Comparison of ENCODE assay signal across 8 cellular contexts in the genomic region with DNA sequence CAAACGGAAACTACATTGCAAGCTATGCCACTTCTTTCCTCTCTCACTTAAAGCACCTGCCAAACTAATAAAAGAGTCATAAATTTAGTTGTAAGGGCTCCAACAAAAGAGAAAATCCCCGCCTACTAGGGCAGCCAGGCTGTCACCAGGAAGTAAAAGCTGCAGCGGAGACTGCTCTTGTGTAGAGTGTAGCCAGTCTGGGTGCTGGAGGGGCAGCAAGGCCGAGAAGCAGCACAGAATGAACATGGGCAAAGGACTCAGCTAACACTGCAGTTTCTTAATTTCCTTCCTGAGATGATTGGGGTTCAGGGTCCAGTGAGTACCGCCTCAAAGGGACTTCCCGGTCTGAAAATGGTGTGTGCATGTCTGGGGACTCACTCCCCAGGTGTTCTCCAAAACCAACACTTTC.
DNase-seq lines count a peak whose midpoint lies in the region; ATAC-seq and TF ChIP-seq lines count a peak whose summit lies in the region.

No MANE protein-coding gene starts in this region.

- peak overlapping the region; percentile 2 for H3K18ac ChIP-seq in neuronal stem cell (ENCODE audit: low read length)

- no peak overlapping the region for H2BK15ac ChIP-seq in neuronal stem cell (ENCODE audit: low read length)

- peak in 2 of 3 donors; percentile 10 to 32 for DNase-seq in CD4-positive, CD25-positive, alpha-beta regulatory T cell
- DNase-seq in NCI-H146 (lab: John Stamatoyannopoulos, UW) (peak; percentile 82), neuronal stem cell (ENCODE audit: low spot score) (no peak), SW 1271 (lab: John Stamatoyannopoulos, UW) (no peak), HCEC 1CT (no peak)
- DNase-seq in activated CD8-positive, alpha-beta T cell treated with anti-CD3 and anti-CD28 coated beads for 36 hours = peak; percentile 46

- H2BK120ac ChIP-seq in neuronal stem cell (ENCODE audit: low read depth, low read length) = no peak overlapping the region

- H3K23ac ChIP-seq in neuronal stem cell (ENCODE audit: low read depth, low read length, poor library complexity) = no peak overlapping the region

- peak overlapping the region in 2 of 4 donors; percentile 59 to 60 for H3K4me3 Mint-ChIP-seq in CD4-positive, CD25-positive, alpha-beta regulatory T cell
- H3K4me3 Mint-ChIP-seq in activated CD8-positive, alpha-beta T cell treated with anti-CD3 and anti-CD28 coated beads for 36 hours = peak overlapping the region; percentile 44

- peak overlapping the region; percentile 90 for H2AFZ ChIP-seq in neuronal stem cell (ENCODE audit: low read length)

- no CpG with 5 or more reads among the region's 6 CpGs for WGBS in neuronal stem cell (ENCODE audit: extremely low coverage in 2 of 2, insufficient read length in 2 of 2, insufficient replicate concordance in 1 of 2), 2 donors

- no peak overlapping the region for H3K27ac ChIP-seq in CD4-positive, CD25-positive, alpha-beta regulatory T cell (ENCODE audit: insufficient read depth, low read length, poor library complexity, severe bottlenecking)
- H3K27ac ChIP-seq in neuronal stem cell (replicated peaks; ENCODE audit: low read length) = no peak overlapping the region

- no peak overlapping the region for H4K8ac ChIP-seq in neuronal stem cell (ENCODE audit: low read depth, low read length)

- no peaks in the 10 kb centered on the region for H3K9me3 ChIP-seq in CD4-positive, CD25-positive, alpha-beta regulatory T cell (ENCODE audit: control insufficient read depth in 2 of 2, low read length in 2 of 2)
- H3K9me3 ChIP-seq in neuronal stem cell (replicated peaks in 1 of 2; ENCODE audit: control insufficient read depth in 2 of 2, insufficient read depth in 1 of 2, low read depth in 1 of 2, low read length in 2 of 2) = no peaks in the 10 kb centered on the region

- POLR2A ChIA-PET in activated CD8-positive, alpha-beta T cell treated with anti-CD3 and anti-CD28 coated beads for 36 hours (lab: Charles Lee) = interaction anchor here (0.8 to 1.5 kb wide), 3 partner anchors 8 to 11 kb away, joined by 3 to 4 read pairs (median 3); no protein-coding TSS in a partner anchor

- H3K27me3 Mint-ChIP-seq in CD4-positive, CD25-positive, alpha-beta regulatory T cell = peaks cover 13% of the 10 kb centered on the region
- H3K27me3 Mint-ChIP-seq in activated CD8-positive, alpha-beta T cell treated with anti-CD3 and anti-CD28 coated beads for 36 hours = peaks cover 2% of the 10 kb centered on the region

- peaks cover 7 to 26% (median 13%) of the 10 kb centered on the region in 4 donors for H3K4me1 Mint-ChIP-seq in CD4-positive, CD25-positive, alpha-beta regulatory T cell
- peaks cover 20% of the 10 kb centered on the region for H3K4me1 Mint-ChIP-seq in activated CD8-positive, alpha-beta T cell treated with anti-CD3 and anti-CD28 coated beads for 36 hours (ENCODE audit: low read depth)

- H2BK12ac ChIP-seq in neuronal stem cell (ENCODE audit: low read length) = no peak overlapping the region

- H2BK5ac ChIP-seq in neuronal stem cell (ENCODE audit: low read length) = no peak overlapping the region

- no peaks in the 10 kb centered on the region for H3K9me3 Mint-ChIP-seq in CD4-positive, CD25-positive, alpha-beta regulatory T cell
- no peaks in the 10 kb centered on the region for H3K9me3 Mint-ChIP-seq in activated CD8-positive, alpha-beta T cell treated with anti-CD3 and anti-CD28 coated beads for 36 hours

- no peak overlapping the region for H2AK5ac ChIP-seq in neuronal stem cell (ENCODE audit: low read depth, low read length)

- TF ChIP-seq CTCF in activated CD8-positive, alpha-beta T cell treated with anti-CD3 and anti-CD28 coated beads for 36 hours (IDR thresholded peaks at IDR 0.05) = no peak

- peaks cover 2% of the 10 kb centered on the region for H3K27me3 ChIP-seq in CD4-positive, CD25-positive, alpha-beta regulatory T cell (ENCODE audit: control insufficient read depth, insufficient read depth, low read length)
- no peaks in the 10 kb centered on the region for H3K27me3 ChIP-seq in neuronal stem cell (ENCODE audit: control insufficient read depth in 3 of 3, insufficient read depth in 3 of 3, low read depth in 1 of 3, low read length in 3 of 3)

- H3K4me3 ChIP-seq in CD4-positive, CD25-positive, alpha-beta regulatory T cell (ENCODE audit: low read depth, low read length) = peak overlapping the region; percentile 2
- no peak overlapping the region for H3K4me3 ChIP-seq in neuronal stem cell (ENCODE audit: low read length in 2 of 2)

- H3K14ac ChIP-seq in neuronal stem cell (ENCODE audit: low read length) = no peak overlapping the region

- H3K4ac ChIP-seq in neuronal stem cell (ENCODE audit: low read length) = no peak overlapping the region

- no peak overlapping the region for H3K4me2 ChIP-seq in neuronal stem cell (ENCODE audit: insufficient read depth, low read length, poor library complexity, severe bottlenecking)

- H3K36me3 ChIP-seq in CD4-positive, CD25-positive, alpha-beta regulatory T cell (ENCODE audit: control insufficient read depth, insufficient read depth, low read length) = no peaks in the 10 kb centered on the region
- no peaks in the 10 kb centered on the region for H3K36me3 ChIP-seq in neuronal stem cell (replicated peaks in 1 of 2; ENCODE audit: control insufficient read depth in 2 of 2, insufficient read depth in 2 of 2, low read length in 2 of 2)

- no peak overlapping the region for H3K9ac ChIP-seq in neuronal stem cell (ENCODE audit: low read depth, low read length, poor library complexity)

- H3K79me1 ChIP-seq in neuronal stem cell (ENCODE audit: low read depth, low read length) = no peaks in the 10 kb centered on the region

- CTCF ChIA-PET in activated CD8-positive, alpha-beta T cell treated with anti-CD3 and anti-CD28 coated beads for 36 hours (lab: Charles Lee) = interaction anchor here (0.8 to 5.1 kb wide), 8 partner anchors 8 to 231 kb away, joined by 3 to 45 read pairs (median 6); no protein-coding TSS in a partner anchor

- no peak overlapping the region for H4K91ac ChIP-seq in neuronal stem cell (ENCODE audit: low read depth, low read length, poor library complexity)

- intact Hi-C loops in activated CD8-positive, alpha-beta T cell treated with anti-CD3 and anti-CD28 coated beads for 36 hours (cut with micrococcal nuclease) = no loop called here

- peak; percentile 52 to 57 for ATAC-seq in CD4-positive, CD25-positive, alpha-beta regulatory T cell (ENCODE audit: low read depth in 2 of 2)
- ATAC-seq in GM18519 (IDR thresholded peaks at IDR 0.05; ENCODE audit: low FRiP score, unreplicated experiment) (peak; percentile 73), HG02884 (IDR thresholded peaks at IDR 0.05; ENCODE audit: unreplicated experiment) (peak; percentile 80)
- ATAC-seq in activated CD8-positive, alpha-beta T cell treated with anti-CD3 and anti-CD28 coated beads for 36 hours = peak; percentile 74

- H3K36me3 Mint-ChIP-seq in CD4-positive, CD25-positive, alpha-beta regulatory T cell = no peaks in the 10 kb centered on the region
- no peaks in the 10 kb centered on the region for H3K36me3 Mint-ChIP-seq in activated CD8-positive, alpha-beta T cell treated with anti-CD3 and anti-CD28 coated beads for 36 hours (ENCODE audit: low read depth)

- H3K4me1 ChIP-seq in CD4-positive, CD25-positive, alpha-beta regulatory T cell (ENCODE audit: control insufficient read depth, insufficient read depth, low read length, poor library complexity, severe bottlenecking) = peaks cover 9% of the 10 kb centered on the region
- peaks cover 15 to 25% of the 10 kb centered on the region in 2 donors for H3K4me1 ChIP-seq in neuronal stem cell (ENCODE audit: control insufficient read depth in 2 of 2, insufficient read depth in 1 of 2, low read depth in 1 of 2, low read length in 2 of 2)

- H3K27ac Mint-ChIP-seq in CD4-positive, CD25-positive, alpha-beta regulatory T cell = peak overlapping the region; percentile 72 to 84 (median 74)
- H3K27ac Mint-ChIP-seq in activated CD8-positive, alpha-beta T cell treated with anti-CD3 and anti-CD28 coated beads for 36 hours = peak overlapping the region; percentile 44

Comparison
In these comparisons a context has a peak if more than half of its experiments do, and no peak if none do; other contexts are left out.
1. DNase-seq: peak in CD4-positive, CD25-positive, alpha-beta regulatory T cell (2 of 3), NCI-H146 (single experiment) and activated CD8-positive, alpha-beta T cell treated with anti-CD3 and anti-CD28 coated beads for 36 hours (single experiment); none in neuronal stem cell (single experiment), SW 1271 (0 of 2) and HCEC 1CT (single experiment).
2. Peak in every context shown above with its lines, with median percentiles within 50 percentile points of each other: ATAC-seq.